Comparison of ENCODE assay signal across 20 cellular contexts in the genomic region with DNA sequence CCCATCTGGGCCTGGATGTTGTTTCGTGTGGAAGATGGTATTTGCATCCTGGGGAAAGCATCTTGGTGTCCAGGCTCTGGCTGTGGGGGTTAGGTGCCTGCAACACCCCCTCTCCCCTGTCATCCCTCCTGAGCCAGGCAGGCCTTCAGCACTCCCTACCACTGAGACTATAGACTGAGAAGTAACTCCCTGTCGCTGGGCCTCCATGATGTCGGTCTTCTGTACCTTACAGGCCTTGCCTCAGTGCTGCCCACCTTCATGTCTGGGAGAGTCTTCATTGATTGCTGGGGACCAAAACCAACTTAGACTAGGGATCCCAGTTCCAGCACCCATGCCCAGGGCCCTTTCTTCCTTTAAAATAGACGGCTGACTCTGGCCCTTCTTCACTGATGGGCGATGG.
"Had no signal": no experiment of that assay in that cellular context is flagged by ENCODE, and none has a peak within 500 bp of the region (broad histone marks: within the 10 kb centered on the region; RNA-seq: fewer than 3 reads in every experiment).

No MANE protein-coding gene starts in this region.

- H3K27ac Mint-ChIP-seq: T-cell; T-helper 2 cell treated with Interferon-gamma antibody and Interleukin-4, amounts not matched to agents 5 μg/mL and 100 μg/mL, for 36 hours had no signal

- H3K9me3 ChIP-seq: lower lobe of right lung, neutrophil, pancreas had no signal

- DNase-seq: activated CD4-positive, alpha-beta T cell treated with anti-CD3 and anti-CD28 coated beads for 1 hour; activated CD4-positive, alpha-beta T cell treated with anti-CD3 and anti-CD28 coated beads, Interleukin-2, amount 50 U/mL, for 4 hours; activated naive CD4-positive, alpha-beta T cell; activated T-cell treated with anti-CD3 and anti-CD28 coated beads for 4 hours; effector memory CD4-positive, alpha-beta T cell; foreskin keratinocyte; kidney; lower lobe of right lung; right cardiac atrium; stimulated activated CD4-positive, alpha-beta T cell treated with anti-CD3 and anti-CD28 coated beads, Interleukin-2, amount 100 ng/mL, for 24 hours; stimulated activated naive CD4-positive, alpha-beta T cell treated with Interleukin-2 at 50 U/mL for 16 hours; T-cell had no signal

- ATAC-seq: foreskin keratinocyte, lower lobe of right lung, pancreas, right cardiac atrium, SK-N-SH treated with all-trans-retinoic acid at 6 μM for 48 hours, T-cell had no signal

- H3K9me3 Mint-ChIP-seq: nephron; T-cell; T-helper 2 cell treated with Interferon-gamma antibody and Interleukin-4, amounts not matched to agents 5 μg/mL and 100 μg/mL, for 36 hours had no signal

- H3K36me3 ChIP-seq: lower lobe of right lung, neutrophil, pancreas had no signal

- H3K36me3 Mint-ChIP-seq: brain had no signal

- H3K27ac ChIP-seq: foreskin keratinocyte, lower lobe of right lung, neutrophil, pancreas, skin epidermis, VCaP had no signal

- H3K27me3 Mint-ChIP-seq: brain, T-cell had no signal

- H3K4me3 Mint-ChIP-seq: brain; nephron; T-cell; T-helper 2 cell treated with Interferon-gamma antibody and Interleukin-4, amounts not matched to agents 5 μg/mL and 100 μg/mL, for 36 hours had no signal

- H3K27me3 ChIP-seq: foreskin keratinocyte, pancreas had no signal

- H3K4me3 ChIP-seq: lower lobe of right lung, pancreas, skin epidermis had no signal

- FAIRE-seq: kidney, pancreas had no signal
